ENCODE assay signal across 16 cellular contexts in the genomic region with DNA sequence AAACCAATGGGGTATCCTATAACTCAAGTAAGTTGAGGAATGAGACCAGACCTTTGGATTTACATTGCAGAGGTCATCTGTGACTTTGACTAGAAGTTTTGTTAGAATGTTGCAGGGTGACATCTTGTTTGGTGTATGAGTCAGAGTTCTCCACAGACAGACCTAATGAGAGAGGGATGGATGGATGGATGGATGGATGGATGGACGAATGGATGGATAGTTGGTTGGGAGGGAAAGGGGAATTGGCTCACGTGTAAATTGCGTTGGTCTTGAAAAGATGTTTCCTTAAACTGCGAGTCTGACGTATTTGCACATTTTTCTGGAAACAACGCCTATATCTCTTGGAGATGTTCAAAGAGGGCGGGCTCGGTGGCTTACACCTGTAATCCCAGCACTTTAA. TPM values are rescaled to one million over a fixed set of nuclear protein-coding genes. Genes with fewer than 3 reads are reported as not detected.
DNase-seq lines count a peak whose midpoint lies in the region; ATAC-seq, FAIRE-seq and TF ChIP-seq lines count a peak whose summit lies in the region.
"Had no signal": no experiment of that assay in that cellular context is flagged by ENCODE, and none has a peak within 500 bp of the region (broad histone marks: within the 10 kb centered on the region; RNA-seq: fewer than 3 reads in every experiment).

No MANE protein-coding gene starts in this region.

- H3K4ac ChIP-seq in H1 (replicated peaks; ENCODE audit: insufficient read length, low read depth, low read length) = no peak overlapping the region

- H3K27me3 Mint-ChIP-seq in activated T-cell treated with anti-CD3 and anti-CD28 coated beads, Interleukin-2, amount 50 U/mL, for 4 hours (ENCODE audit: low read depth) = no peaks in the 10 kb centered on the region
- no peaks in the 10 kb centered on the region for H3K27me3 Mint-ChIP-seq in activated T-cell treated with anti-CD3 and anti-CD28 coated beads, Interleukin-2, amount 50 U/mL, for 24 hours

- H3K36me3 Mint-ChIP-seq in activated T-cell treated with anti-CD3 and anti-CD28 coated beads, Interleukin-2, amount 50 U/mL, for 4 hours (ENCODE audit: insufficient read depth) = peaks cover 7% of the 10 kb centered on the region
- peaks cover 28% of the 10 kb centered on the region for H3K36me3 Mint-ChIP-seq in activated T-cell treated with anti-CD3 and anti-CD28 coated beads, Interleukin-2, amount 50 U/mL, for 24 hours (ENCODE audit: low read depth)

- H4K91ac ChIP-seq in H1 (replicated peaks; ENCODE audit: insufficient read length, low read length) = no peak overlapping the region

- H3K56ac ChIP-seq in H1 (replicated peaks; ENCODE audit: insufficient read length, low read depth, low read length) = no peak overlapping the region

- H3K79me2 ChIP-seq in PC-3 (ENCODE audit: low read length) = peaks cover 9% of the 10 kb centered on the region
- no peaks in the 10 kb centered on the region; a peak in 1 of 4 replicates for H3K79me2 ChIP-seq in H1 (ENCODE audit: control insufficient read depth in 1 of 2, insufficient read depth in 2 of 2, low read length in 2 of 2)
- peaks cover 27% of the 10 kb centered on the region for H3K79me2 ChIP-seq in osteoblast (ENCODE audit: insufficient read depth, low read length)

- TF ChIP-seq EP300 in H1 (IDR thresholded peaks at IDR 0.05; ENCODE audit: borderline replicate concordance in 1 of 2, low read depth in 2 of 2, low read length in 2 of 2) = no peak

- H3K4me1 ChIP-seq in PC-3 (ENCODE audit: insufficient read depth, low read length) (peaks cover 11% of the 10 kb centered on the region), H1 (replicated peaks in 1 of 4; ENCODE audit: control insufficient read depth in 3 of 4, insufficient read depth in 4 of 4, low read length in 3 of 4) (no peaks in the 10 kb centered on the region), osteoblast (ENCODE audit: insufficient read depth, low read length) (peaks cover 14% of the 10 kb centered on the region), SJCRH30 (peaks cover 15% of the 10 kb centered on the region)

- no peaks in the 10 kb centered on the region for H3F3A ChIP-seq in PC-3 (ENCODE audit: low read length, unreplicated experiment)

- H2BK15ac ChIP-seq in H1 (ENCODE audit: low read length) = 0 out of 2 replicates have a peak overlapping the region, but pooled peaks have one; percentile 61

- DNase-seq in activated T-cell treated with anti-CD3 and anti-CD28 coated beads, Interleukin-2, amount 50 U/mL, for 4 hours = no peak
- DNase-seq in activated T-cell treated with anti-CD3 and anti-CD28 coated beads, Interleukin-2, amount 50 U/mL, for 24 hours = no peak
- DNase-seq in PC-3 (peak; percentile 4), H1 (ENCODE audit: low read depth in 1 of 2, low spot score in 2 of 2) (no peak), osteoblast (ENCODE audit: insufficient read length, low spot score, missing footprints) (no peak), NOMO-1 treated with DMSO at 0.1 percent for 48 hours (lab: John Stamatoyannopoulos, UW; ENCODE audit: unreplicated experiment) (no peak), SJCRH30 (no peak)
- DNase-seq: esophagus squamous epithelium, NCI-H1417 treated with DMSO at 0.1 percent for 48 hours, stomach, WERI-Rb-1 had no signal

- H3K4me3 ChIP-seq in PC-3 (ENCODE audit: low read length) (no peak overlapping the region), H1 (ENCODE audit: extremely low read depth in 1 of 4, insufficient read depth in 2 of 4, low read depth in 3 of 4, low read length in 4 of 4) (no peak overlapping the region), osteoblast (ENCODE audit: insufficient read depth, low read length) (no peak overlapping the region), SJCRH30 (no peak overlapping the region)
- H3K4me3 ChIP-seq: HAP-1 had no signal

- H3K4me2 ChIP-seq in PC-3 (ENCODE audit: low read length) (no peak overlapping the region), H1 (ENCODE audit: insufficient read depth in 1 of 2, low read depth in 2 of 2, low read length in 2 of 2) (no peak overlapping the region), osteoblast (ENCODE audit: insufficient read depth, low read length) (no peak overlapping the region)

- no peaks in the 10 kb centered on the region for H3K9me3 Mint-ChIP-seq in activated T-cell treated with anti-CD3 and anti-CD28 coated beads, Interleukin-2, amount 50 U/mL, for 4 hours
- no peaks in the 10 kb centered on the region for H3K9me3 Mint-ChIP-seq in activated T-cell treated with anti-CD3 and anti-CD28 coated beads, Interleukin-2, amount 50 U/mL, for 24 hours

- H2BK20ac ChIP-seq in H1 (ENCODE audit: low read length) = no peak overlapping the region

- H3K18ac ChIP-seq in H1 (ENCODE audit: extremely low read depth, low read length) = no peak overlapping the region

- CTCF ChIA-PET in PC-3 (lab: Charles Lee) = no interaction called here
- CTCF ChIA-PET in H1 (lab: Charles Lee; ENCODE audit: partially characterized antibody) = interaction anchor here (0.7 to 2.1 kb wide), 7 partner anchors 9 to 632 kb away, joined by 3 to 13 read pairs (median 3); no protein-coding TSS in a partner anchor

- no peak for TF ChIP-seq POLR2A in H1 (IDR thresholded peaks at IDR 0.05; ENCODE audit: control extremely low read depth in 1 of 2, low read depth in 2 of 2, low read length in 2 of 2)

- H3K23me2 ChIP-seq in H1 (ENCODE audit: low read depth, low read length) = peaks cover 2% of the 10 kb centered on the region; the same call in 1 of the 2 replicates

- POLR2A ChIA-PET in PC-3 (lab: Charles Lee; ENCODE audit: unreplicated experiment) = no interaction called here
- POLR2A ChIA-PET in H1 (lab: Charles Lee; ENCODE audit: partially characterized antibody) = no interaction called here

- no peak for ATAC-seq in activated T-cell treated with anti-CD3 and anti-CD28 coated beads, Interleukin-2, amount 50 U/mL, for 4 hours
- no peak for ATAC-seq in PC-3
- ATAC-seq in GM21529 (IDR thresholded peaks at IDR 0.05; ENCODE audit: unreplicated experiment) = no peak

- H3K9ac ChIP-seq in PC-3 (ENCODE audit: low read length) = no peak overlapping the region
- no peak overlapping the region for H3K9ac ChIP-seq in H1 (replicated peaks in 1 of 4; ENCODE audit: extremely low read depth in 1 of 4, low read depth in 3 of 4, low read length in 3 of 4)

- H4K20me1 ChIP-seq in PC-3 (ENCODE audit: low read length) (no peaks in the 10 kb centered on the region), H1 (replicated peaks in 1 of 2; ENCODE audit: control insufficient read depth in 1 of 2, insufficient read depth in 2 of 2, low read length in 2 of 2) (no peaks in the 10 kb centered on the region), osteoblast (ENCODE audit: insufficient read depth, low read length) (peaks cover 10% of the 10 kb centered on the region)

- H3K4me3 Mint-ChIP-seq in activated T-cell treated with anti-CD3 and anti-CD28 coated beads, Interleukin-2, amount 50 U/mL, for 4 hours = peak overlapping the region; percentile 9
- no peak overlapping the region for H3K4me3 Mint-ChIP-seq in activated T-cell treated with anti-CD3 and anti-CD28 coated beads, Interleukin-2, amount 50 U/mL, for 24 hours

- BruUV-seq in PC-3 (replicated peaks; lab: Mats Ljungman, UMichigan) = no TSS peak

- H3K9me3 ChIP-seq in PC-3 (ENCODE audit: low read length) = no peaks in the 10 kb centered on the region
- H3K9me3 ChIP-seq in H1 (ENCODE audit: insufficient read depth in 2 of 2, low read depth in 1 of 2, low read length in 1 of 2) = no peaks in the 10 kb centered on the region; a peak in 1 of 4 replicates
- no peaks in the 10 kb centered on the region for H3K9me3 ChIP-seq in osteoblast (ENCODE audit: low read depth, low read length)
- H3K9me3 ChIP-seq in SJCRH30 (replicated peaks) = no peaks in the 10 kb centered on the region
- H3K9me3 ChIP-seq: esophagus squamous epithelium, HAP-1, stomach had no signal

- WGBS in H1 (ENCODE audit: extremely low coverage in 1 of 2, insufficient coverage in 1 of 2, insufficient read length in 1 of 2, insufficient replicate concordance in 2 of 2, low coverage in 1 of 2, low lambda C conversion rate in 2 of 2, missing lambda C conversion rate in 1 of 2), 2 experiments = 96 to 100% methylated on average over 3 to 8 of the region's 8 CpGs

- H2BK12ac ChIP-seq in H1 (ENCODE audit: low read depth, low read length) = no peak overlapping the region

- H3K36me3 ChIP-seq in PC-3 (ENCODE audit: low read depth, low read length) = no peaks in the 10 kb centered on the region
- no peaks in the 10 kb centered on the region for H3K36me3 ChIP-seq in H1 (ENCODE audit: control insufficient read depth in 2 of 4, insufficient read depth in 4 of 4, low read length in 3 of 4)
- peaks cover 5% of the 10 kb centered on the region for H3K36me3 ChIP-seq in osteoblast (ENCODE audit: insufficient read depth, low read length)
- no peaks in the 10 kb centered on the region for H3K36me3 ChIP-seq in SJCRH30
- H3K36me3 ChIP-seq: WERI-Rb-1 had no signal

- H4K5ac ChIP-seq in H1 (ENCODE audit: insufficient read length, low read depth, low read length) = no peak overlapping the region

- no peaks in the 10 kb centered on the region for H3K9me2 ChIP-seq in PC-3 (replicated peaks; ENCODE audit: low read length)

- H3K27me3 ChIP-seq in PC-3 (ENCODE audit: low read length) (no peaks in the 10 kb centered on the region), H1 (replicated peaks in 1 of 4; ENCODE audit: control insufficient read depth in 3 of 4, extremely low read depth in 1 of 4, insufficient read depth in 3 of 4, low read length in 3 of 4) (no peaks in the 10 kb centered on the region), osteoblast (ENCODE audit: insufficient read depth, low read length) (no peaks in the 10 kb centered on the region), SJCRH30 (no peaks in the 10 kb centered on the region)
- H3K27me3 ChIP-seq: esophagus squamous epithelium, stomach had no signal

- TF ChIP-seq CTCF in PC-3 (conservative IDR thresholded peaks at IDR 0.05; ENCODE audit: low read depth, low read length) (no peak), H1 (IDR thresholded peaks at IDR 0.05; ENCODE audit: control extremely low read depth in 1 of 3, insufficient read depth in 1 of 3, low read depth in 1 of 3, low read length in 3 of 3) (no peak), osteoblast (IDR thresholded peaks at IDR 0.05; ENCODE audit: extremely low read depth, low read depth, low read length) (no peak)

- FAIRE-seq in H1 (lab: Jason Lieb, UNC) = no peak
- FAIRE-seq: GM19239, urothelium cell line had no signal

- peaks cover 22% of the 10 kb centered on the region for H3K4me1 Mint-ChIP-seq in activated T-cell treated with anti-CD3 and anti-CD28 coated beads, Interleukin-2, amount 50 U/mL, for 4 hours (ENCODE audit: low read depth)
- peaks cover 29% of the 10 kb centered on the region for H3K4me1 Mint-ChIP-seq in activated T-cell treated with anti-CD3 and anti-CD28 coated beads, Interleukin-2, amount 50 U/mL, for 24 hours (ENCODE audit: low read depth)

- intact Hi-C loops in PC-3 (cut with micrococcal nuclease) = no loop called here

- no peak overlapping the region for H4K8ac ChIP-seq in H1 (ENCODE audit: extremely low read depth, insufficient read depth, low read length)

- no peak overlapping the region for H2AFZ ChIP-seq in PC-3 (ENCODE audit: low read length)
- no peak overlapping the region for H2AFZ ChIP-seq in H1 (ENCODE audit: low read length)
- peak overlapping the region; percentile 41 for H2AFZ ChIP-seq in osteoblast (ENCODE audit: low read length)

- H2BK120ac ChIP-seq in H1 (replicated peaks; ENCODE audit: low read depth, low read length) = no peak overlapping the region

- H3K79me1 ChIP-seq in H1 (ENCODE audit: low read depth, low read length) = peaks cover 2% of the 10 kb centered on the region; the same call in 1 of the 2 replicates

- TF ChIP-seq RAD21 in H1 (IDR thresholded peaks at IDR 0.05 in 1 of 2, conservative IDR thresholded peaks at IDR 0.05 in 1 of 2; ENCODE audit: low read depth in 2 of 2, low read length in 2 of 2) = no peak

- 0 out of 2 replicates have a peak overlapping the region, but pooled peaks have one; percentile 16 for H2BK5ac ChIP-seq in H1 (ENCODE audit: low read depth, low read length)

- no peak overlapping the region for H3K27ac Mint-ChIP-seq in activated T-cell treated with anti-CD3 and anti-CD28 coated beads, Interleukin-2, amount 50 U/mL, for 24 hours
- H3K27ac Mint-ChIP-seq: CD14-positive monocyte had no signal

- H3K27ac ChIP-seq in PC-3 (ENCODE audit: low read length) (no peak overlapping the region), H1 (ENCODE audit: low read depth, low read length) (no peak overlapping the region), osteoblast (ENCODE audit: low read depth, low read length) (no peak overlapping the region), SJCRH30 (no peak overlapping the region)
- H3K27ac ChIP-seq: esophagus squamous epithelium, WERI-Rb-1 had no signal

- H3K14ac ChIP-seq in H1 (ENCODE audit: insufficient read length) = no peak overlapping the region

- H3K23ac ChIP-seq in H1 (ENCODE audit: insufficient read length) = no peak overlapping the region

- H2AK5ac ChIP-seq in H1 (ENCODE audit: low read depth, low read length) = 0 out of 2 replicates have a peak overlapping the region, but pooled peaks have one; percentile 53

RNA-seq across cellular contexts. Expression of gene MTRES1, which starts 1.0 kb away (rescaled TPM):
- total RNA-seq in activated T-cell treated with anti-CD3 and anti-CD28 coated beads, Interleukin-2, amount 50 U/mL, for 4 hours = 10 to 100 TPM; 15.4 to 17.1 (median 15.9) TPM
- 11.3 and 13.2 TPM in 2 replicates for total RNA-seq in PC-3 (2014; rRNA removed)
- 17.2 and 20.3 TPM in 2 replicates for total RNA-seq in H1 (2021; fragmentation: NEBNext Ultra II Directional; extraction: Animal tissue kit (Norgen Biotek cat#: 25700))
- 5.2 and 6.4 TPM in 2 replicates for polyA plus RNA-seq in H1 (2011; rRNA removed)
- 11.9 TPM for polyA plus RNA-seq in H1 (2011; cell fraction: cytosol; rRNA removed)
- polyA plus RNA-seq in H1 (2011; cell fraction: nucleus; rRNA removed) = 7.7 TPM
- 14.3 to 16.8 TPM (median 14.9 TPM) in 4 replicates for polyA plus RNA-seq in H1 (2012, experiment 1 of 2)
- polyA plus RNA-seq in H1 (2012, experiment 2 of 2) = 8.3 TPM
- 26.4 TPM for polyA plus RNA-seq in H1 (2013, experiment 1 of 2)
- polyA plus RNA-seq in H1 (2013, experiment 2 of 2) = 27.6 TPM
- 4.1 and 5.4 TPM in 2 replicates for polyA minus RNA-seq in H1 (2011; rRNA and poly(A)+ RNA removed)
- 3.7 TPM for polyA minus RNA-seq in H1 (2011; cell fraction: cytosol; rRNA and poly(A)+ RNA removed)
- 9.7 TPM for polyA minus RNA-seq in H1 (2011; cell fraction: nucleus; rRNA and poly(A)+ RNA removed)
- 12.3 and 14.1 TPM in 2 replicates for total RNA-seq in osteoblast
- total RNA-seq in SJCRH30 (2014; rRNA removed; shearing (Covaris generic)) = 20.5 and 21.0 TPM in 2 replicates

RNA-seq across cellular contexts. Expression of gene CD24, which starts 52.4 kb away (rescaled TPM):
- total RNA-seq in activated T-cell treated with anti-CD3 and anti-CD28 coated beads, Interleukin-2, amount 50 U/mL, for 4 hours = 1 to 10 TPM; 1.7 to 2.3 (median 1.7) TPM
- total RNA-seq in PC-3 (2014; rRNA removed) (117 and 125 TPM in 2 replicates), osteoblast (3.3 and 4.1 TPM in 2 replicates)
- total RNA-seq in H1 (2021; fragmentation: NEBNext Ultra II Directional; extraction: Animal tissue kit (Norgen Biotek cat#: 25700)) = 2,258 and 2,327 TPM in 2 replicates
- polyA plus RNA-seq in H1 (2011; rRNA removed) = 1,771 and 2,134 TPM in 2 replicates
- polyA plus RNA-seq in H1 (2011; cell fraction: cytosol; rRNA removed) = 2,003 TPM
- polyA plus RNA-seq in H1 (2011; cell fraction: nucleus; rRNA removed) = 868 TPM
- 1,729 to 2,378 TPM (median 2,052 TPM) in 4 replicates for polyA plus RNA-seq in H1 (2012, experiment 1 of 2)
- polyA plus RNA-seq in H1 (2012, experiment 2 of 2) = 693 TPM
- 2,069 TPM for polyA plus RNA-seq in H1 (2013, experiment 1 of 2)
- polyA plus RNA-seq in H1 (2013, experiment 2 of 2) = 2,475 TPM
- polyA minus RNA-seq in H1 (2011; rRNA and poly(A)+ RNA removed) = 1,038 and 1,243 TPM in 2 replicates
- 1,995 TPM for polyA minus RNA-seq in H1 (2011; cell fraction: cytosol; rRNA and poly(A)+ RNA removed)
- 801 TPM for polyA minus RNA-seq in H1 (2011; cell fraction: nucleus; rRNA and poly(A)+ RNA removed)
- total RNA-seq in SJCRH30 (2014; rRNA removed; shearing (Covaris generic)) = 1.5 and 1.6 TPM in 2 replicates

Comparison
In these comparisons a context has a peak if more than half of its experiments do, and no peak if none do; other contexts are left out.
1. RNA of gene CD24, which starts 52.4 kb away (total RNA-seq): 2,258 to 2,327 TPM in H1 and 117 to 125 TPM in PC-3; 3.3 to 4.1 TPM in osteoblast, 1.7 to 2.3 TPM in activated T-cell treated with anti-CD3 and anti-CD28 coated beads, Interleukin-2, amount 50 U/mL, for 4 hours and 1.5 to 1.6 TPM in SJCRH30; every median in the first group is over 10 times any median in the second.